In genomic region chr15:92294759-92295158, GRCh38 we compare ENCODE assay signal across 1 cellular context.
TF ChIP-seq lines count a peak whose summit lies in the region.

No MANE protein-coding gene starts in this region.

TF ChIP-seq in SK-N-SH, 30 proteins besides CTCF, POLR2A, EP300 and RAD21 (continued from another document):
- TF ChIP-seq RXRA (IDR thresholded peaks at IDR 0.05; ENCODE audit: borderline replicate concordance, low read depth) (no peak), MEF2A (IDR thresholded peaks at IDR 0.05; ENCODE audit: borderline replicate concordance, low read depth) (no peak), PBX3 (IDR thresholded peaks at IDR 0.05) (no peak), YY1 (IDR thresholded peaks at IDR 0.05; ENCODE audit: low read depth) (no peak), RCOR1 (IDR thresholded peaks at IDR 0.05; ENCODE audit: low read length) (no peak), EZH2phosphoT487 (IDR thresholded peaks at IDR 0.05; ENCODE audit: borderline replicate concordance, low read depth) (no peak)
